ENCODE assay signal across 8 cellular contexts in the genomic region with DNA sequence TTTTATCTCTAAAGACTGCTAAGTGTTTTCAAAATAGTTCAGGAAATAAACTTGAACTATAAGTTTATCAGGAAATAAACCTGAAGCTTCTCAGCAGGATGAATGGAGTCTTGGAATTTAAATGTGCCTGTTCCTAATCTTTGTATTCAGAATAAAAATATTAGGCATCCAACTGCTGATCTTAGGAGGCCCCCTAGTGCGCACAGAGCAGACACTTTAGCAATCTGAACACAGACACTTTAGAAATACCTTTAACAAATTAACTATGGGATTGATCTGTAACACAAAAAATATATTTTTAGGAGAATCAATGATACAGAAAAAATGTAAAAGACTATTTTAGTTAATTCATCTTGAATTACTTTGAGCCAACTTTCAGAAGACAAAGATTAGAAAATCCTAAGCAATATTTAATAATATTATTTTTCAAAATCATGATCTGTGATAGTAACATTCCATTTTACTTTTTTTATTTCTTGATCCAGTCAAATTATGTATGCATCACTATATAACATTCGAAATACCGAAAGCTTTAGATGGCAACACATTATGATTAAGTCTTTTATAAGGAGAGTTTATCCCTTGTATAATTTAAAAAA.
A peak's percentile ranks its signal among the peaks of the same experiment; 100 is the strongest.
DNase-seq lines count a peak whose midpoint lies in the region; ATAC-seq, FAIRE-seq and TF ChIP-seq lines count a peak whose summit lies in the region.

No MANE protein-coding gene starts in this region.

- no peaks in the 10 kb centered on the region for H3K4me1 ChIP-seq in pancreas

- FAIRE-seq in pancreas (lab: Jason Lieb, UNC), result peak; percentile 73

- CTCF ChIA-PET in activated CD4-positive, alpha-beta memory T cell treated with anti-CD3 and anti-CD28 coated beads for 36 hours (lab: Charles Lee), result interaction anchor here (0.7 to 2.0 kb wide), 5 partner anchors 14 to 496 kb away, joined by 3 to 16 read pairs (median 3); no protein-coding TSS in a partner anchor

- H3K4me3 ChIP-seq in fibroblast of the aortic adventitia (ENCODE audit: low read depth, low read length) (no peak overlapping the region), pancreas (no peak overlapping the region)

- no peak overlapping the region for H3K27ac Mint-ChIP-seq in activated CD4-positive, alpha-beta memory T cell treated with anti-CD3 and anti-CD28 coated beads for 36 hours

- H3K9me3 ChIP-seq in pancreas, result no peaks in the 10 kb centered on the region

- no peaks in the 10 kb centered on the region for H3K9me3 Mint-ChIP-seq in activated CD4-positive, alpha-beta memory T cell treated with anti-CD3 and anti-CD28 coated beads for 36 hours

- TF ChIP-seq CTCF in fibroblast of the aortic adventitia (IDR thresholded peaks at IDR 0.05; ENCODE audit: insufficient read depth, low read length), result peak; percentile 81
- TF ChIP-seq CTCF in pancreas (IDR thresholded peaks at IDR 0.05), result peak in 3 of 4 donors; percentile 34 to 42 (median 35)

- DNase-seq in stimulated activated CD4-positive, alpha-beta T cell treated with anti-CD3 and anti-CD28 coated beads, Interleukin-12 subunit alpha, Interleukin-12 subunit beta, amount 100 ng/mL, for 4 hours, result peak; percentile 6
- no peak for DNase-seq in stimulated activated CD4-positive, alpha-beta T cell treated with anti-CD3 and anti-CD28 coated beads, Interleukin-2, amount 100 ng/mL, for 48 hours
- DNase-seq in NCI-H2171 (lab: John Stamatoyannopoulos, UW) (peak; percentile 46), fibroblast of the aortic adventitia (ENCODE audit: low read depth) (peak; percentile 75), pancreas (peak in 1 of 6 donors; percentile 23), HuH-7.5 (ENCODE audit: low spot score) (no peak), NK-92 (lab: John Stamatoyannopoulos, UW; ENCODE audit: unreplicated experiment) (no peak)
- DNase-seq in activated CD4-positive, alpha-beta memory T cell treated with anti-CD3 and anti-CD28 coated beads for 36 hours, result peak; percentile 40

- WGBS in pancreas, 2 donors, result 75 to 78% methylated on average over 3 of the region's 3 CpGs

- peaks cover 3% of the 10 kb centered on the region for H3K4me1 Mint-ChIP-seq in activated CD4-positive, alpha-beta memory T cell treated with anti-CD3 and anti-CD28 coated beads for 36 hours (ENCODE audit: low read depth)

- H3K27ac ChIP-seq in pancreas, result no peak overlapping the region

- H3K4me3 Mint-ChIP-seq in activated CD4-positive, alpha-beta memory T cell treated with anti-CD3 and anti-CD28 coated beads for 36 hours, result no peak overlapping the region

- no peaks in the 10 kb centered on the region for H3K27me3 ChIP-seq in pancreas

- peak in 3 of 4 donors; percentile 75 to 88 (median 86) for ATAC-seq in pancreas

- no peaks in the 10 kb centered on the region for H3K36me3 Mint-ChIP-seq in activated CD4-positive, alpha-beta memory T cell treated with anti-CD3 and anti-CD28 coated beads for 36 hours

- H3K36me3 ChIP-seq in pancreas, result no peaks in the 10 kb centered on the region

- intact Hi-C loops in activated CD4-positive, alpha-beta memory T cell treated with anti-CD3 and anti-CD28 coated beads for 36 hours (cut with micrococcal nuclease), result loop anchor here (1.0 to 2.0 kb wide), 4 partner anchors 176 to 676 kb away; no protein-coding TSS in a partner anchor
- intact Hi-C loops in pancreas (cut with DNase I), result loop anchor here in 1 of 3 donors (10.0 kb wide), 1 partner anchor 492 kb away; no protein-coding TSS in a partner anchor

- H3K27me3 Mint-ChIP-seq in activated CD4-positive, alpha-beta memory T cell treated with anti-CD3 and anti-CD28 coated beads for 36 hours, result no peaks in the 10 kb centered on the region

- POLR2A ChIA-PET in activated CD4-positive, alpha-beta memory T cell treated with anti-CD3 and anti-CD28 coated beads for 36 hours (lab: Charles Lee), result no interaction called here

Comparison
In these comparisons a context has a peak if more than half of its experiments do, and no peak if none do; other contexts are left out.
1. DNase-seq: peak in stimulated activated CD4-positive, alpha-beta T cell treated with anti-CD3 and anti-CD28 coated beads, Interleukin-12 subunit alpha, Interleukin-12 subunit beta, amount 100 ng/mL, for 4 hours (single experiment), NCI-H2171 (single experiment), activated CD4-positive, alpha-beta memory T cell treated with anti-CD3 and anti-CD28 coated beads for 36 hours (single experiment) and fibroblast of the aortic adventitia (single experiment); none in stimulated activated CD4-positive, alpha-beta T cell treated with anti-CD3 and anti-CD28 coated beads, Interleukin-2, amount 100 ng/mL, for 48 hours (0 of 2), HuH-7.5 (single experiment) and NK-92 (single experiment).